ENCODE assay signal across 26 cellular contexts in genomic region chr3:40306336-40306735, GRCh38. TPM values are rescaled to one million over a fixed set of nuclear protein-coding genes. Genes with fewer than 3 reads are reported as not detected.
DNase-seq lines count a peak whose midpoint lies in the region; ATAC-seq, FAIRE-seq and TF ChIP-seq lines count a peak whose summit lies in the region.
"Had no signal": no experiment of that assay in that cellular context is flagged by ENCODE, and none has a peak within 500 bp of the region (broad histone marks: within the 10 kb centered on the region; RNA-seq: fewer than 3 reads in every experiment).

No MANE protein-coding gene starts in this region.

- no peaks in the 10 kb centered on the region for H3K9me3 Mint-ChIP-seq in activated naive CD4-positive, alpha-beta T cell treated with anti-CD3 and anti-CD28 coated beads, Interleukin-2, amount 10 ng/mL, durations not matched to agents 7 days and 5 days

- H3K56ac ChIP-seq in mesendoderm (ENCODE audit: low read length) = no peak overlapping the region

- no peak for ATAC-seq in heart right ventricle

- H2AFZ ChIP-seq in endothelial cell of umbilical vein (ENCODE audit: low read depth, low read length) (no peak overlapping the region), smooth muscle cell (ENCODE audit: low read depth) (no peak overlapping the region)

- peaks cover 11% of the 10 kb centered on the region for H3K4me1 ChIP-seq in endothelial cell of umbilical vein (ENCODE audit: control insufficient read depth, extremely low read depth, insufficient read depth, low read length)
- H3K4me1 ChIP-seq in smooth muscle cell (ENCODE audit: low read depth) = peaks cover 3% of the 10 kb centered on the region
- H3K4me1 ChIP-seq in mesendoderm (ENCODE audit: control insufficient read depth, low read depth, low read length) = no peaks in the 10 kb centered on the region
- peaks cover 0 to 38% (median 28%) of the 10 kb centered on the region in 9 donors for H3K4me1 ChIP-seq in heart right ventricle

- DNase-seq in EH (ENCODE audit: low read depth) (peak; percentile 64), LHCN-M2 (ENCODE audit: low read depth) (peak; percentile 13), endothelial cell of umbilical vein (ENCODE audit: low read depth, low spot score) (no peak), smooth muscle cell (lab: John Stamatoyannopoulos, UW; ENCODE audit: unreplicated experiment) (no peak), cerebellar nuclear complex (lab: John Stamatoyannopoulos, UW) (no peak), mesendoderm (no peak), heart right ventricle (no peak)
- DNase-seq in activated naive CD4-positive, alpha-beta T cell treated with anti-CD3 and anti-CD28 coated beads, Interleukin-2, amount 10 ng/mL, durations not matched to agents 7 days and 5 days = no peak
- DNase-seq: AML-193; CD4-positive, alpha-beta memory T cell; COR-L47; DMS53; GF-D8; HCEC 1CT; Karpas-422; MV-4-11; NCI-H1105 treated with DMSO at 0.1 percent for 48 hours; NCI-H2029 treated with DMSO at 0.1 percent for 48 hours; NCI-H2227 treated with DMSO at 0.1 percent for 48 hours; NCI-H526 treated with DMSO at 0.1 percent for 48 hours; Right ventricle myocardium superior; RPMI8226 had no signal

- H3K9ac ChIP-seq in endothelial cell of umbilical vein (replicated peaks; ENCODE audit: extremely low read depth, insufficient read depth, low read length) (no peak overlapping the region), smooth muscle cell (ENCODE audit: low read depth) (no peak overlapping the region), mesendoderm (ENCODE audit: low read length) (no peak overlapping the region)
- H3K9ac ChIP-seq: BLaER1 treated with 17β-estradiol and CSF1 and Interleukin-3, amounts not matched to agents 10 nM and 100 nM had no signal

- no TSS peak for BruUV-seq in endothelial cell of umbilical vein (replicated peaks; lab: Mats Ljungman, UMichigan)

- TF ChIP-seq POLR2A in endothelial cell of umbilical vein (IDR thresholded peaks at IDR 0.05; ENCODE audit: low read depth, low read length) = no peak

- no peak overlapping the region for H3K23ac ChIP-seq in mesendoderm (ENCODE audit: low read length)

- POLR2A ChIA-PET in endothelial cell of umbilical vein (lab: Charles Lee) = no interaction called here

- H3K4me3 ChIP-seq in endothelial cell of umbilical vein (replicated peaks in 1 of 3; ENCODE audit: insufficient read depth in 1 of 3, low read depth in 1 of 3, low read length in 3 of 3) (no peak overlapping the region), smooth muscle cell (no peak overlapping the region), mesendoderm (ENCODE audit: low read length) (no peak overlapping the region), heart right ventricle (no peak overlapping the region)
- H3K4me3 ChIP-seq: BLaER1 treated with 17β-estradiol and CSF1 and Interleukin-3, amounts not matched to agents 10 nM and 100 nM had no signal

- H3F3A ChIP-seq in smooth muscle cell (ENCODE audit: low read depth) = no peaks in the 10 kb centered on the region

- no peak overlapping the region for H3K27ac ChIP-seq in endothelial cell of umbilical vein (ENCODE audit: insufficient read depth, low read depth, low read length)
- peak overlapping the region; percentile 19 for H3K27ac ChIP-seq in smooth muscle cell (ENCODE audit: low read depth)
- H3K27ac ChIP-seq in mesendoderm (ENCODE audit: low read depth, low read length) = no peak overlapping the region
- no peak overlapping the region for H3K27ac ChIP-seq in heart right ventricle
- H3K27ac ChIP-seq: BLaER1 treated with 17β-estradiol and CSF1 and Interleukin-3, amounts not matched to agents 10 nM and 100 nM; HL-60 had no signal

- H3K27me3 ChIP-seq in endothelial cell of umbilical vein (ENCODE audit: control insufficient read depth in 2 of 2, insufficient read depth in 2 of 2, low read length in 2 of 2) (no peaks in the 10 kb centered on the region), smooth muscle cell (ENCODE audit: low read depth) (no peaks in the 10 kb centered on the region), mesendoderm (ENCODE audit: insufficient read depth, low read length, poor library complexity) (no peaks in the 10 kb centered on the region), heart right ventricle (no peaks in the 10 kb centered on the region)
- H3K27me3 ChIP-seq: BLaER1 treated with 17β-estradiol and CSF1 and Interleukin-3, amounts not matched to agents 10 nM and 100 nM had no signal

- H2BK5ac ChIP-seq in mesendoderm (ENCODE audit: low read length) = no peak overlapping the region

- H4K20me1 ChIP-seq in endothelial cell of umbilical vein (replicated peaks; ENCODE audit: control insufficient read depth, extremely low read depth, insufficient read depth, low read length) (no peaks in the 10 kb centered on the region), smooth muscle cell (ENCODE audit: low read depth) (no peaks in the 10 kb centered on the region)

- H3K79me2 ChIP-seq in endothelial cell of umbilical vein (ENCODE audit: control insufficient read depth, insufficient read depth, low read length) (peaks cover 17% of the 10 kb centered on the region), smooth muscle cell (ENCODE audit: low read depth) (peaks cover 17% of the 10 kb centered on the region), mesendoderm (ENCODE audit: control insufficient read depth, insufficient read depth, low read length) (peaks cover 12% of the 10 kb centered on the region)

- H3K4me2 ChIP-seq in endothelial cell of umbilical vein (ENCODE audit: insufficient read depth, low read length) (no peak overlapping the region), smooth muscle cell (no peak overlapping the region), mesendoderm (ENCODE audit: low read length) (no peak overlapping the region)
- H3K4me2 ChIP-seq: BLaER1 treated with 17β-estradiol and CSF1 and Interleukin-3, amounts not matched to agents 10 nM and 100 nM had no signal

- H3K36me3 Mint-ChIP-seq in activated naive CD4-positive, alpha-beta T cell treated with anti-CD3 and anti-CD28 coated beads, Interleukin-2, amount 10 ng/mL, durations not matched to agents 7 days and 5 days = peaks cover 11% of the 10 kb centered on the region

- H3K9me3 ChIP-seq in endothelial cell of umbilical vein (replicated peaks; ENCODE audit: control insufficient read depth, insufficient read depth, low read length) (no peaks in the 10 kb centered on the region), smooth muscle cell (replicated peaks; ENCODE audit: low read depth) (no peaks in the 10 kb centered on the region), heart right ventricle (peaks cover 0 to 6% (median 0%) of the 10 kb centered on the region in 11 donors)

- H3K79me1 ChIP-seq in mesendoderm (ENCODE audit: low read length) = no peaks in the 10 kb centered on the region

- H3K4me3 Mint-ChIP-seq in activated naive CD4-positive, alpha-beta T cell treated with anti-CD3 and anti-CD28 coated beads, Interleukin-2, amount 10 ng/mL, durations not matched to agents 7 days and 5 days = no peak overlapping the region
- H3K4me3 Mint-ChIP-seq: CD4-positive, alpha-beta memory T cell had no signal

- H3K4me1 Mint-ChIP-seq in activated naive CD4-positive, alpha-beta T cell treated with anti-CD3 and anti-CD28 coated beads, Interleukin-2, amount 10 ng/mL, durations not matched to agents 7 days and 5 days = peaks cover 13% of the 10 kb centered on the region

- no peak overlapping the region for H3K18ac ChIP-seq in mesendoderm (ENCODE audit: low read length)

- no peak overlapping the region for H2AK5ac ChIP-seq in mesendoderm (ENCODE audit: low read length)

- H3K36me3 ChIP-seq in endothelial cell of umbilical vein (ENCODE audit: control insufficient read depth in 2 of 2, extremely low read depth in 1 of 2, insufficient read depth in 2 of 2, low read length in 2 of 2) (peaks cover 0 to 5% of the 10 kb centered on the region in 2 experiments), smooth muscle cell (ENCODE audit: low read depth) (no peaks in the 10 kb centered on the region), mesendoderm (ENCODE audit: control insufficient read depth, insufficient read depth, low read length) (no peaks in the 10 kb centered on the region), heart right ventricle (peaks cover 0 to 8% (median 5%) of the 10 kb centered on the region in 9 donors)

- no peak overlapping the region for H4K8ac ChIP-seq in mesendoderm (ENCODE audit: low read depth, low read length)

- CTCF ChIA-PET in endothelial cell of umbilical vein (lab: Charles Lee) = interaction anchor here (1.6 to 14.1 kb wide), 3 partner anchors 11 to 114 kb away, joined by 4 to 261 read pairs (median 6); no protein-coding TSS in a partner anchor
- CTCF ChIA-PET in activated naive CD4-positive, alpha-beta T cell treated with anti-CD3 and anti-CD28 coated beads, Interleukin-2, amount 10 ng/mL, durations not matched to agents 7 days and 5 days (lab: Charles Lee) = interaction anchor here (1.3 to 4.0 kb wide), 3 partner anchors 11 to 114 kb away, joined by 3 to 19 read pairs (median 18); no protein-coding TSS in a partner anchor

- no peaks in the 10 kb centered on the region for H3K27me3 Mint-ChIP-seq in activated naive CD4-positive, alpha-beta T cell treated with anti-CD3 and anti-CD28 coated beads, Interleukin-2, amount 10 ng/mL, durations not matched to agents 7 days and 5 days
- H3K27me3 Mint-ChIP-seq: CD4-positive, alpha-beta memory T cell had no signal

- intact Hi-C loops in endothelial cell of umbilical vein (cut with micrococcal nuclease) = loop anchor here (5.0 kb wide), 1 partner anchor 599 kb away; no protein-coding TSS in a partner anchor
- intact Hi-C loops in heart right ventricle (cut with DNase I) = loop anchor here in 3 of 10 donors (2.0 to 5.0 kb wide), 3 partner anchors 58 to 899 kb away; partner anchors contain the start of gene RPSA (in 1 of the 3)

- H3K4ac ChIP-seq in mesendoderm (ENCODE audit: low read depth, low read length) = no peak overlapping the region

- WGBS in smooth muscle cell (ENCODE audit: low lambda C conversion rate) = 54% methylated on average over 3 of the region's 3 CpGs
- WGBS in mesendoderm (ENCODE audit: extremely low coverage, insufficient coverage, low lambda C conversion rate) = no CpG with 5 or more reads among the region's 3 CpGs
- WGBS in heart right ventricle, 2 donors = 79 to 86% methylated on average over 3 of the region's 3 CpGs

- dilution Hi-C loops in endothelial cell of umbilical vein (cut with MboI; ENCODE audit: extremely low pct_ligation_motif_present, low sequenced_read_pairs) = no loop called here

- H4K5ac ChIP-seq in mesendoderm (ENCODE audit: low read length) = no peak overlapping the region

- no peaks in the 10 kb centered on the region for H3K9me1 ChIP-seq in endothelial cell of umbilical vein (replicated peaks; ENCODE audit: control insufficient read depth, extremely low read depth, insufficient read depth, low read length)

- no peak overlapping the region for H2BK15ac ChIP-seq in mesendoderm (replicated peaks; ENCODE audit: low read depth)

- no peak overlapping the region for H2BK120ac ChIP-seq in mesendoderm (ENCODE audit: low read depth, low read length)

- FAIRE-seq in endothelial cell of umbilical vein (lab: Jason Lieb, UNC) = peak; percentile 28
- FAIRE-seq: GM12891, H1 had no signal

- TF ChIP-seq CTCF in endothelial cell of umbilical vein (IDR thresholded peaks at IDR 0.05; ENCODE audit: extremely low read depth in 1 of 2, insufficient read depth in 1 of 2, low read depth in 1 of 2, low read length in 2 of 2) (no peak), smooth muscle cell (IDR thresholded peaks at IDR 0.05; ENCODE audit: borderline replicate concordance, insufficient read depth, poor library complexity, severe bottlenecking) (no peak), heart right ventricle (IDR thresholded peaks at IDR 0.05) (no peak)

- H3K27ac Mint-ChIP-seq in activated naive CD4-positive, alpha-beta T cell treated with anti-CD3 and anti-CD28 coated beads, Interleukin-2, amount 10 ng/mL, durations not matched to agents 7 days and 5 days = no peak overlapping the region

RNA-seq across cellular contexts. Expression of gene EIF1B, which starts 3.2 kb away (rescaled TPM):
- total RNA-seq in LHCN-M2 (2014; rRNA removed) = 13.6 and 15.0 TPM in 2 replicates
- 39.7 TPM for polyA plus RNA-seq in LHCN-M2 (2012)
- 44.1 and 46.0 TPM in 2 replicates for total RNA-seq in endothelial cell of umbilical vein
- 13.5 and 17.8 TPM in 2 replicates for polyA plus RNA-seq in endothelial cell of umbilical vein
- polyA plus RNA-seq in endothelial cell of umbilical vein (2011; cell fraction: cytosol; rRNA removed) = 27.8 and 29.5 TPM in 2 replicates
- polyA plus RNA-seq in endothelial cell of umbilical vein (2011; cell fraction: nucleus; rRNA removed) = 28.2 and 38.7 TPM in 2 replicates
- 43.3 and 60.1 TPM in 2 replicates for polyA plus RNA-seq in endothelial cell of umbilical vein (2012)
- polyA minus RNA-seq in endothelial cell of umbilical vein = 5.5 and 7.8 TPM in 2 replicates
- 11.5 TPM for polyA minus RNA-seq in endothelial cell of umbilical vein (2011; cell fraction: cytosol; rRNA and poly(A)+ RNA removed)
- polyA minus RNA-seq in endothelial cell of umbilical vein (2011; cell fraction: nucleus; rRNA and poly(A)+ RNA removed) = 14.7 and 18.5 TPM in 2 replicates
- total RNA-seq in smooth muscle cell = 36.9 and 46.8 TPM in 2 replicates
- 87.7 and 91.7 TPM in 2 replicates for polyA plus RNA-seq in smooth muscle cell
- polyA plus RNA-seq in mesendoderm (2013, experiment 1 of 2) = 109 TPM
- polyA plus RNA-seq in mesendoderm (2013, experiment 2 of 2) = 108 TPM
- total RNA-seq in heart right ventricle = 100 to 1,000 TPM; 203 to 381 (median 303) TPM
- 100 to 1,000 TPM; 111 to 202 TPM for polyA plus RNA-seq in heart right ventricle

Comparison
In these comparisons a context has a peak if more than half of its experiments do, and no peak if none do; other contexts are left out.
1. DNase-seq: peak in EH (single experiment) and LHCN-M2 (single experiment); none in endothelial cell of umbilical vein (single experiment), smooth muscle cell (single experiment), cerebellar nuclear complex (0 of 2), activated naive CD4-positive, alpha-beta T cell treated with anti-CD3 and anti-CD28 coated beads, Interleukin-2, amount 10 ng/mL, durations not matched to agents 7 days and 5 days (single experiment), mesendoderm (single experiment) and heart right ventricle (0 of 2).